In genomic region chr15:72173401-72173800, GRCh38 we compare ENCODE assay signal across 21 cellular contexts. TPM values are rescaled to one million over a fixed set of nuclear protein-coding genes. Genes with fewer than 3 reads are reported as not detected.
"Had no signal": no experiment of that assay in that cellular context is flagged by ENCODE, and none has a peak within 500 bp of the region (broad histone marks: within the 10 kb centered on the region; RNA-seq: fewer than 3 reads in every experiment).

No MANE protein-coding gene starts in this region.

- FAIRE-seq: frontal cortex, keratinocyte, pancreas, urothelium cell line had no signal

- H3K36me3 ChIP-seq: lower lobe of right lung, pancreas, right lobe of liver, stomach, thyroid gland had no signal

- H3K9me3 ChIP-seq: lower lobe of right lung, pancreas, right lobe of liver, stomach, thyroid gland had no signal

- H3K27me3 ChIP-seq: pancreas, right lobe of liver, stomach, thyroid gland had no signal

- H3K4me2 ChIP-seq: smooth muscle cell had no signal

- H3K4me3 ChIP-seq: coronary artery, lower lobe of right lung, pancreas, right lobe of liver, smooth muscle cell, stomach, thyroid gland had no signal

- H3K27ac ChIP-seq: coronary artery, lower lobe of right lung, pancreas, right lobe of liver, stomach had no signal

- ATAC-seq: left ventricle myocardium superior, natural killer cell, pancreas, right lobe of liver had no signal

- H3K4me1 ChIP-seq: pancreas, right lobe of liver had no signal

- DNase-seq: dermis blood vessel endothelial cell; effector memory CD4-positive, alpha-beta T cell; erythroblast; hypothalamus; left ventricle myocardium superior; lower lobe of right lung; natural killer cell; occipital lobe; pancreas; right lobe of liver; stimulated activated CD4-positive, alpha-beta T cell treated with anti-CD3 and anti-CD28 coated beads, Interleukin-2, amount 100 ng/mL, for 24 hours; stimulated activated CD4-positive, alpha-beta T cell treated with anti-CD3 and anti-CD28 coated beads, Interleukin-4, amount 100 ng/mL, for 24 hours; stimulated activated naive CD4-positive, alpha-beta T cell treated with Interleukin-2 at 50 U/mL for 16 hours; stomach had no signal

RNA-seq across cellular contexts. Expression of gene GRAMD2A, which starts 24.2 kb away (rescaled TPM):
- total RNA-seq: left ventricle myocardium superior, mononuclear cell, natural killer cell, right lobe of liver had no signal
